Comparison of ENCODE assay signal across 1 cellular context in genomic region chr12:62957233-62957953, GRCh38.
A peak's percentile ranks its signal among the peaks of the same experiment; 100 is the strongest.
TF ChIP-seq lines count a peak whose summit lies in the region.

No MANE protein-coding gene starts in this region.

TF ChIP-seq in HepG2, 621 proteins besides CTCF, POLR2A, EP300 and RAD21 (continued from another document and continues in another):
- no peak for TF ChIP-seq HNF1B (CRISPR knock-in tag; IDR thresholded peaks at IDR 0.05)
- no peak for TF ChIP-seq SMARCE1 (IDR thresholded peaks at IDR 0.05; ENCODE audit: borderline replicate concordance)
- no peak for TF ChIP-seq PITX1 (CRISPR knock-in tag; IDR thresholded peaks at IDR 0.05)
- no peak for TF ChIP-seq ZNF451 (CRISPR knock-in tag; IDR thresholded peaks at IDR 0.05)
- no peak for TF ChIP-seq ZFP82 (CRISPR knock-in tag; IDR thresholded peaks at IDR 0.05; ENCODE audit: borderline replicate concordance)
- TF ChIP-seq, protein P1, sequence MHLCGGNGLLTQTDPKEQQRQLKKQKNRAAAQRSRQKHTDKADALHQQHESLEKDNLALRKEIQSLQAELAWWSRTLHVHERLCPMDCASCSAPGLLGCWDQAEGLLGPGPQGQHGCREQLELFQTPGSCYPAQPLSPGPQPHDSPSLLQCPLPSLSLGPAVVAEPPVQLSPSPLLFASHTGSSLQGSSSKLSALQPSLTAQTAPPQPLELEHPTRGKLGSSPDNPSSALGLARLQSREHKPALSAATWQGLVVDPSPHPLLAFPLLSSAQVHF (CRISPR knock-in tag; IDR thresholded peaks at IDR 0.05): no peak
- TF ChIP-seq SRSF4 (IDR thresholded peaks at IDR 0.05; ENCODE audit: low read depth, low read length, poor library complexity, severe bottlenecking): no peak
- TF ChIP-seq ZNF337 (CRISPR knock-in tag; IDR thresholded peaks at IDR 0.05; ENCODE audit: borderline replicate concordance, low read depth): no peak
- TF ChIP-seq ZNF792 (CRISPR knock-in tag; IDR thresholded peaks at IDR 0.05): 0 out of 2 replicates have a peak, but pooled peaks have one; percentile 17
- TF ChIP-seq ZNF713 (CRISPR knock-in tag; IDR thresholded peaks at IDR 0.05): no peak
- TF ChIP-seq TBX2 (CRISPR knock-in tag; IDR thresholded peaks at IDR 0.05; ENCODE audit: borderline replicate concordance): no peak
- TF ChIP-seq, protein P2, sequence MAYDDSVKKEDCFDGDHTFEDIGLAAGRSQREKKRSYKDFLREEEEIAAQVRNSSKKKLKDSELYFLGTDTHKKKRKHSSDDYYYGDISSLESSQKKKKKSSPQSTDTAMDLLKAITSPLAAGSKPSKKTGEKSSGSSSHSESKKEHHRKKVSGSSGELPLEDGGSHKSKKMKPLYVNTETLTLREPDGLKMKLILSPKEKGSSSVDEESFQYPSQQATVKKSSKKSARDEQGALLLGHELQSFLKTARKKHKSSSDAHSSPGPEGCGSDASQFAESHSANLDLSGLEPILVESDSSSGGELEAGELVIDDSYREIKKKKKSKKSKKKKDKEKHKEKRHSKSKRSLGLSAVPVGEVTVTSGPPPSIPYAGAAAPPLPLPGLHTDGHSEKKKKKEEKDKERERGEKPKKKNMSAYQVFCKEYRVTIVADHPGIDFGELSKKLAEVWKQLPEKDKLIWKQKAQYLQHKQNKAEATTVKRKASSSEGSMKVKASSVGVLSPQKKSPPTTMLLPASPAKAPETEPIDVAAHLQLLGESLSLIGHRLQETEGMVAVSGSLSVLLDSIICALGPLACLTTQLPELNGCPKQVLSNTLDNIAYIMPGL (CRISPR knock-in tag; IDR thresholded peaks at IDR 0.05; ENCODE audit: borderline replicate concordance in 1 of 2, low read depth in 1 of 2): no peak
- TF ChIP-seq, protein P3, sequence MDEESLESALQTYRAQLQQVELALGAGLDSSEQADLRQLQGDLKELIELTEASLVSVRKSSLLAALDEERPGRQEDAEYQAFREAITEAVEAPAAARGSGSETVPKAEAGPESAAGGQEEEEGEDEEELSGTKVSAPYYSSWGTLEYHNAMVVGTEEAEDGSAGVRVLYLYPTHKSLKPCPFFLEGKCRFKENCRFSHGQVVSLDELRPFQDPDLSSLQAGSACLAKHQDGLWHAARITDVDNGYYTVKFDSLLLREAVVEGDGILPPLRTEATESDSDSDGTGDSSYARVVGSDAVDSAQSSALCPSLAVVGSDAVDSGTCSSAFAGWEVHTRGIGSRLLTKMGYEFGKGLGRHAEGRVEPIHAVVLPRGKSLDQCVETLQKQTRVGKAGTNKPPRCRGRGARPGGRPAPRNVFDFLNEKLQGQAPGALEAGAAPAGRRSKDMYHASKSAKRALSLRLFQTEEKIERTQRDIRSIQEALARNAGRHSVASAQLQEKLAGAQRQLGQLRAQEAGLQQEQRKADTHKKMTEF (CRISPR knock-in tag; IDR thresholded peaks at IDR 0.05): peak; percentile 28; the same call in 1 of the 2 replicates
- 0 out of 2 replicates have a peak, but pooled peaks have one; percentile 41 for TF ChIP-seq NR2F2 (IDR thresholded peaks at IDR 0.05; ENCODE audit: borderline replicate concordance, low read depth)
- no peak for TF ChIP-seq ZNF687 (CRISPR knock-in tag; IDR thresholded peaks at IDR 0.05)
- TF ChIP-seq MAX (IDR thresholded peaks at IDR 0.05): no peak
- no peak for TF ChIP-seq ZNF24 (IDR thresholded peaks at IDR 0.05)
- no peak for TF ChIP-seq U2AF2 (IDR thresholded peaks at IDR 0.05; ENCODE audit: low read depth, low read length)
- TF ChIP-seq GATAD1 (CRISPR knock-in tag; IDR thresholded peaks at IDR 0.05): no peak
- no peak for TF ChIP-seq SMAD9 (CRISPR knock-in tag; IDR thresholded peaks at IDR 0.05)
- no peak for TF ChIP-seq ZNF557 (CRISPR knock-in tag; IDR thresholded peaks at IDR 0.05)
- TF ChIP-seq, protein P4, sequence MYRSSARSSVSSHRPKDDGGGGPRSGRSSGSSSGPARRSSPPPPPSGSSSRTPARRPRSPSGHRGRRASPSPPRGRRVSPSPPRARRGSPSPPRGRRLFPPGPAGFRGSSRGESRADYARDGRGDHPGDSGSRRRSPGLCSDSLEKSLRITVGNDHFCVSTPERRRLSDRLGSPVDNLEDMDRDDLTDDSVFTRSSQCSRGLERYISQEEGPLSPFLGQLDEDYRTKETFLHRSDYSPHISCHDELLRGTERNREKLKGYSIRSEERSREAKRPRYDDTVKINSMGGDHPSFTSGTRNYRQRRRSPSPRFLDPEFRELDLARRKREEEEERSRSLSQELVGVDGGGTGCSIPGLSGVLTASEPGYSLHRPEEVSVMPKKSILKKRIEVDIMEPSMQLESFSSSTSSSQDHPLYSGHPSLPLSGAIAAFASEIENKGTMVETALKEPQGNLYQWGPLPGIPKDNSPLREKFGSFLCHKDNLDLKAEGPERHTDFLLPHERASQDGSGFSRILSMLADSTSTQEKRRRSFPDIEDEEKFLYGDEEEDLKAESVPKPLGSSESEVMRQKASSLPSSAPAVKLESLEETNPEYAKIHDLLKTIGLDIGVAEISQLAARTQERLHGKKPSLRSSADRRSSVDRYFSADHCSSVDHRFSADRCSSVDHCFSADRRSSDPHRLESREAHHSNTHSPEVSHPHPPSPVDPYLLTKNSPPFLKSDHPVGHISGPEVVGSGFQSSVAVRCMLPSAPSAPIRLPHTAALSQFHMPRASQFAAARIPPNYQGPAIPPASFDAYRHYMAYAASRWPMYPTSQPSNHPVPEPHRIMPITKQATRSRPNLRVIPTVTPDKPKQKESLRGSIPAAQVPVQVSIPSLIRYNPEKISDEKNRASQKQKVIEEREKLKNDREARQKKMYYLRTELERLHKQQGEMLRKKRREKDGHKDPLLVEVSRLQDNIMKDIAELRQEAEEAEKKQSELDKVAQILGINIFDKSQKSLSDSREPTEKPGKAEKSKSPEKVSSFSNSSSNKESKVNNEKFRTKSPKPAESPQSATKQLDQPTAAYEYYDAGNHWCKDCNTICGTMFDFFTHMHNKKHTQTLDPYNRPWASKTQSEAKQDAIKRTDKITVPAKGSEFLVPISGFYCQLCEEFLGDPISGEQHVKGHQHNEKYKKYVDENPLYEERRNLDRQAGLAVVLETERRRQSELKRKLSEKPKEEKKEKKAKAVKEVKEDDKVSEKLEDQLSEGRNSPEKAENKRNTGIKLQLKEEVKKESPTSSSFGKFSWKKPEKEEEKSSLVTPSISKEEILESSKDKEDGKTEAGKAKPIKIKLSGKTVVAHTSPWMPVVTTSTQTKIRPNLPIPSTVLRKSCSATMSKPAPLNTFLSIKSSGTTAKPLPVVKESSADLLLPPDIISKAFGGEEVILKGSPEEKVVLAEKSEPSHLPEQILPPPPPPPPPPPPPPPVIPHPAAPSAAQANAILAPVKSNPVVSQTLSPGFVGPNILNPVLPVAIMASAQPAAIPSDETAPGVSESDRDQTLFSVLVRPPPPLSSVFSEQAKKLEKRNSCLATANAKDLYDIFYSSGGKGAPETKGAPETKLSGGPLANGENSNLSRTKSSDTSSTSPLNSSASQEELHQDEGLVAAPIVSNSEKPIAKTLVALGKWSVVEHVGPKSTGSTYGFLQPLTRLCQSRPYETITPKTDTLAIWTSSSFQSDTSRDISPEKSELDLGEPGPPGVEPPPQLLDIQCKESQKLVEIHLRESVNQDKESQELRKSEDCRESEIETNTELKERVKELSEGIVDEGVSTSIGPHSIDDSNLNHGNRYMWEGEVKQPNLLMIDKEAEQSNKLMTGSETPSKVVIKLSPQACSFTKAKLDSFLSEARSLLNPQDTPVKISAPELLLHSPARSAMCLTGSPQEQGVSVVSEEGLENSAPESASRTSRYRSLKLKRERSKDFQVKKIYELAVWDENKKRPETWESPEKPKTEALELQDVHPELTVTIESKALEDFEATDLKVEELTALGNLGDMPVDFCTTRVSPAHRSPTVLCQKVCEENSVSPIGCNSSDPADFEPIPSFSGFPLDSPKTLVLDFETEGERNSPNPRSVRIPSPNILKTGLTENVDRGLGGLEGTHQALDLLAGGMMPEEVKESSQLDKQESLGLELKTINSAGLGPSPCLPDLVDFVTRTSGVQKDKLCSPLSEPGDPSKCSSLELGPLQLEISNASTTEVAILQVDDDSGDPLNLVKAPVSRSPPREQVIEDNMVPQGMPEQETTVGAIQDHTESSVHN (CRISPR knock-in tag; IDR thresholded peaks at IDR 0.05): no peak
- no peak for TF ChIP-seq NFIB (CRISPR knock-in tag; IDR thresholded peaks at IDR 0.05; ENCODE audit: borderline replicate concordance)
- no peak for TF ChIP-seq NR2C2 (CRISPR knock-in tag; IDR thresholded peaks at IDR 0.05; ENCODE audit: borderline replicate concordance)
- peak; percentile 24; the same call in 1 of the 2 replicates for TF ChIP-seq SALL1 (CRISPR knock-in tag; IDR thresholded peaks at IDR 0.05)
- TF ChIP-seq, protein P5, sequence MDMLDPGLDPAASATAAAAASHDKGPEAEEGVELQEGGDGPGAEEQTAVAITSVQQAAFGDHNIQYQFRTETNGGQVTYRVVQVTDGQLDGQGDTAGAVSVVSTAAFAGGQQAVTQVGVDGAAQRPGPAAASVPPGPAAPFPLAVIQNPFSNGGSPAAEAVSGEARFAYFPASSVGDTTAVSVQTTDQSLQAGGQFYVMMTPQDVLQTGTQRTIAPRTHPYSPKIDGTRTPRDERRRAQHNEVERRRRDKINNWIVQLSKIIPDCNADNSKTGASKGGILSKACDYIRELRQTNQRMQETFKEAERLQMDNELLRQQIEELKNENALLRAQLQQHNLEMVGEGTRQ (IDR thresholded peaks at IDR 0.05; ENCODE audit: low read depth, low read length): no peak
- TF ChIP-seq, protein P5 (CRISPR knock-in tag; IDR thresholded peaks at IDR 0.05; ENCODE audit: borderline replicate concordance): no peak
- no peak for TF ChIP-seq DPF2 (CRISPR knock-in tag; IDR thresholded peaks at IDR 0.05; ENCODE audit: borderline replicate concordance, low read depth)
- 0 out of 2 replicates have a peak, but pooled peaks have one; percentile 20 for TF ChIP-seq HNF4G (IDR thresholded peaks at IDR 0.05; ENCODE audit: borderline replicate concordance, low read depth, low read length)
- TF ChIP-seq HNF4G (CRISPR knock-in tag; IDR thresholded peaks at IDR 0.05; ENCODE audit: borderline replicate concordance, low read depth): no peak
- peak; percentile 87 for TF ChIP-seq GATAD2A (CRISPR knock-in tag; IDR thresholded peaks at IDR 0.05)
- no peak for TF ChIP-seq ZNF512B (CRISPR knock-in tag; IDR thresholded peaks at IDR 0.05; ENCODE audit: borderline replicate concordance)
- no peak for TF ChIP-seq HCFC1 (IDR thresholded peaks at IDR 0.05; ENCODE audit: low read depth, low read length)
- no peak for TF ChIP-seq ARHGAP35 (CRISPR knock-in tag; IDR thresholded peaks at IDR 0.05; ENCODE audit: borderline replicate concordance)
- no peak for TF ChIP-seq SP4 (CRISPR knock-in tag; IDR thresholded peaks at IDR 0.05)
